Comparison of ENCODE assay signal across 20 cellular contexts in the genomic region with DNA sequence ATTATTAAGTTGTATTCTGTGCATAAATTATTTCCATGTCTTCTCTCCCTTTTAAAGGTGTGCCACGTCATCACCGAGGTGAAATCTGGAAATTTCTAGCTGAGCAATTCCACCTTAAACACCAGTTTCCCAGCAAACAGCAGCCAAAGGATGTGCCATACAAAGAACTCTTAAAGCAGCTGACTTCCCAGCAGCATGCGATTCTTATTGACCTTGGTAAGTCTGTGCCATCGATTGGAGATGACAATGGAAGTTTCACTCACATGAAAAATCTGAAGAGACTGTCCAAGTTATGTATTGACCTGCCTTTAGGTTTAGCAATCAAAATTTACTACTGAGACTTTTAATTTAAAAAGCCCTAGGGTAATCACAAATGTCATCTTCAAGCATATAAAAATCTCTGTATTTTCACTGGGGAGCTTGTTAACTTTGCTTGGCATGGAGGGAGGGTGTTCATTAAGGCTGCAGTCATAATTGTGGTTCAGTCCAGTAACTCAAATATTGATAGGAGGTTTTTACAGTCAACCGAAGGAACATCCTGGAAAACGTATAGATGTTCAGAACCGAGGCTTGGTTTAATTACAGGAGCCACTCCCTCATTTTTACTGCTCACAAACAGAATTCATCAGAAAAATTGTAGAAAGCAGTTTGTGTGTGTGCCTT.
DNase-seq lines count a peak whose midpoint lies in the region; ATAC-seq and TF ChIP-seq lines count a peak whose summit lies in the region.
"Had no signal": no experiment of that assay in that cellular context is flagged by ENCODE, and none has a peak within 500 bp of the region (broad histone marks: within the 10 kb centered on the region; RNA-seq: fewer than 3 reads in every experiment).

No MANE protein-coding gene starts in this region.

- ATAC-seq in left colon (peak; percentile 83), GM21528 (IDR thresholded peaks at IDR 0.05; ENCODE audit: low FRiP score, unreplicated experiment) (no peak), HG03571 (IDR thresholded peaks at IDR 0.05; ENCODE audit: unreplicated experiment) (no peak)
- ATAC-seq: A549, GM12878, HepG2 had no signal

- TF ChIP-seq CTCF in C4-2B (conservative IDR thresholded peaks at IDR 0.05) (no peak), VCaP (conservative IDR thresholded peaks at IDR 0.05) (no peak), prostate gland (IDR thresholded peaks at IDR 0.05) (no peak)

- no peak overlapping the region for H3K4me3 ChIP-seq in prostate gland
- H3K4me3 ChIP-seq: A549, GM12878, GM23248, HAP-1 had no signal

- H3K4me1 ChIP-seq in prostate gland (replicated peaks): peaks cover 7% of the 10 kb centered on the region
- H3K4me1 ChIP-seq: A549, HAP-1 had no signal

- H3K9me3 ChIP-seq in prostate gland: no peaks in the 10 kb centered on the region
- H3K9me3 ChIP-seq: A549, HAP-1 had no signal

- no peaks in the 10 kb centered on the region for H3K36me3 ChIP-seq in prostate gland

- 0 out of 2 replicates have a peak overlapping the region, but pooled peaks have one; percentile 7 for H3K27ac ChIP-seq in C4-2B
- peak overlapping the region; percentile 81 for H3K27ac ChIP-seq in VCaP
- peak overlapping the region; percentile 65 to 80 for H3K27ac ChIP-seq in prostate gland
- H3K27ac ChIP-seq: 22Rv1, A549 had no signal

- no peak for TF ChIP-seq POLR2A in prostate gland (IDR thresholded peaks at IDR 0.05)

- no peaks in the 10 kb centered on the region for H3K27me3 ChIP-seq in prostate gland (replicated peaks; ENCODE audit: insufficient read depth)

- intact Hi-C loops in left colon (cut with DNase I, micrococcal nuclease) (no loop called here), prostate gland (cut with DNase I) (no loop called here)

- DNase-seq in left colon (no peak), prostate gland (ENCODE audit: low spot score) (peak; percentile 75), OCI-M2 (lab: John Stamatoyannopoulos, UW; ENCODE audit: unreplicated experiment) (no peak), GM19240 (ENCODE audit: insufficient read length, low spot score) (no peak)
- DNase-seq: AML-193; Calu3; CD4-positive, alpha-beta memory T cell; DMS53; DND-41; EL; GM23248 had no signal

- WGBS in prostate gland: 45% methylated on average over 7 of the region's 7 CpGs

Comparison
In these comparisons a context has a peak if more than half of its experiments do, and no peak if none do; other contexts are left out.
1. H3K27ac ChIP-seq: peak in every context shown above with its lines; median percentile 81 in VCaP; 72 in prostate gland; 7 in C4-2B.